Comparison of ENCODE assay signal across 20 cellular contexts in the genomic region with DNA sequence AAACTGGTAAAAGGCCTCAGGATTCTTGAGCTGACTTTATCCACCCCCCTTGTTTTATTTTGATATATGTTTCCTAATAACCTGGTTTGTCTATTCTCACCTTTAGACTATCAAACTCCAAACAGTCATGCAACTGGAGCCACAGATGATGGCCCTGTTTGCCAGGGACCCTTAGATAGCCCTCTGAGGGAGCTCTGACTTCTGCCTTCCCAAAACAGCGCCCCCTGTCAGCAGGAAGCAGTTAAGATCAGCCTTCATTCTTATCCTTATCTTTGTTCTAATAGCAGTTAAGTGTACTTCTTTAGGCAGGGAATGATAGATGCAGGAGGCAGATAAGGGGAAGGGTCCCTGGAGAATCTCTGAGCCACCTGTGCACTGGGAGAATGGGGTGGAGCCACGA. TPM values are rescaled to one million over a fixed set of nuclear protein-coding genes. Genes with fewer than 3 reads are reported as not detected.
DNase-seq lines count a peak whose midpoint lies in the region; ATAC-seq and TF ChIP-seq lines count a peak whose summit lies in the region.
"Had no signal": no experiment of that assay in that cellular context is flagged by ENCODE, and none has a peak within 500 bp of the region (broad histone marks: within the 10 kb centered on the region; RNA-seq: fewer than 3 reads in every experiment).

No MANE protein-coding gene starts in this region.

- H3K4ac ChIP-seq in mesendoderm (ENCODE audit: low read depth, low read length): no peak overlapping the region

- H3K23ac ChIP-seq in mesendoderm (ENCODE audit: low read length): no peak overlapping the region

- no peaks in the 10 kb centered on the region for H3K9me3 ChIP-seq in Panc1 (ENCODE audit: control insufficient read depth, insufficient read depth, low read depth, low read length)
- H3K9me3 ChIP-seq: pancreas, suprapubic skin had no signal

- CTCF ChIA-PET in Panc1 (lab: Charles Lee): no interaction called here

- WGBS in mesendoderm (ENCODE audit: extremely low coverage, insufficient coverage, low lambda C conversion rate): no CpG with 5 or more reads among the region's 2 CpGs

- H3K56ac ChIP-seq in mesendoderm (ENCODE audit: low read length): no peak overlapping the region

- no peaks in the 10 kb centered on the region for H3K27me3 ChIP-seq in Panc1 (ENCODE audit: control insufficient read depth, insufficient read depth, low read length)
- H3K27me3 ChIP-seq in mesendoderm (ENCODE audit: insufficient read depth, low read length, poor library complexity): no peaks in the 10 kb centered on the region
- no peaks in the 10 kb centered on the region for H3K27me3 ChIP-seq in dorsolateral prefrontal cortex
- H3K27me3 ChIP-seq: pancreas, suprapubic skin had no signal

- H3K18ac ChIP-seq in mesendoderm (ENCODE audit: low read length): no peak overlapping the region

- H3K79me1 ChIP-seq in mesendoderm (ENCODE audit: low read length): no peaks in the 10 kb centered on the region

- no peaks in the 10 kb centered on the region for H3K36me3 ChIP-seq in Panc1 (ENCODE audit: control insufficient read depth, insufficient read depth, low read length)
- no peaks in the 10 kb centered on the region for H3K36me3 ChIP-seq in mesendoderm (ENCODE audit: control insufficient read depth, insufficient read depth, low read length)
- H3K36me3 ChIP-seq: pancreas, suprapubic skin had no signal

- H3K4me1 ChIP-seq in Panc1 (ENCODE audit: control insufficient read depth, insufficient read depth, low read length) (no peaks in the 10 kb centered on the region), mesendoderm (ENCODE audit: control insufficient read depth, low read depth, low read length) (no peaks in the 10 kb centered on the region)
- H3K4me1 ChIP-seq: pancreas, suprapubic skin had no signal

- no TSS peak for BruUV-seq in Panc1 (replicated peaks; lab: Mats Ljungman, UMichigan)

- H2BK5ac ChIP-seq in mesendoderm (ENCODE audit: low read length): no peak overlapping the region

- ATAC-seq in Panc1: no peak
- ATAC-seq: left ventricle myocardium superior, pancreas had no signal

- no peaks in the 10 kb centered on the region for H3K79me2 ChIP-seq in mesendoderm (ENCODE audit: control insufficient read depth, insufficient read depth, low read length)

- TF ChIP-seq CTCF in C4-2B (conservative IDR thresholded peaks at IDR 0.05): peak; percentile 27
- TF ChIP-seq CTCF in GM20000 (IDR thresholded peaks at IDR 0.05; ENCODE audit: extremely low read depth, missing control alignments): peak; percentile 12
- peak; percentile 31 for TF ChIP-seq CTCF in Panc1 (IDR thresholded peaks at IDR 0.05)
- TF ChIP-seq CTCF in dorsolateral prefrontal cortex (IDR thresholded peaks at IDR 0.05 in 54 of 56, conservative IDR thresholded peaks at IDR 0.05 in 2 of 56; ENCODE audit: low read depth in 1 of 56, partially characterized antibody in 56 of 56): peak in 1 of 56 donors; percentile 21

- H2BK15ac ChIP-seq in mesendoderm (replicated peaks; ENCODE audit: low read depth): no peak overlapping the region

- H2BK120ac ChIP-seq in mesendoderm (ENCODE audit: low read depth, low read length): no peak overlapping the region

- H3K27ac ChIP-seq in C4-2B (no peak overlapping the region), Panc1 (ENCODE audit: low read length) (no peak overlapping the region), mesendoderm (ENCODE audit: low read depth, low read length) (no peak overlapping the region), dorsolateral prefrontal cortex (no peak overlapping the region)
- H3K27ac ChIP-seq: pancreas, skin epidermis, suprapubic skin had no signal

- H3K4me2 ChIP-seq in mesendoderm (ENCODE audit: low read length): no peak overlapping the region

- no peak overlapping the region for H4K5ac ChIP-seq in mesendoderm (ENCODE audit: low read length)

- intact Hi-C loops in Panc1 (cut with micrococcal nuclease; ENCODE audit: unreplicated experiment): no loop called here
- intact Hi-C loops in dorsolateral prefrontal cortex (cut with DNase I): no loop called here

- H3K9ac ChIP-seq in mesendoderm (ENCODE audit: low read length): no peak overlapping the region

- no peak for DNase-seq in GM20000 (ENCODE audit: low spot score)
- no peak for DNase-seq in Panc1 (ENCODE audit: low read depth, low spot score)
- DNase-seq in mesendoderm: peak; percentile 14
- no peak for DNase-seq in COR-L47 (lab: John Stamatoyannopoulos, UW)
- DNase-seq in GM19240 (ENCODE audit: insufficient read length, low spot score): no peak
- no peak for DNase-seq in dorsolateral prefrontal cortex
- DNase-seq in NK-92 treated with Interleukin-12 subunit alpha and Interleukin-12 subunit beta, amount 100 ng/mL, for 24 hours (lab: John Stamatoyannopoulos, UW): no peak
- DNase-seq: activated CD4-positive, alpha-beta T cell treated with anti-CD3 and anti-CD28 coated beads, Interleukin-2, amount 50 U/mL, for 1 hour; activated naive CD4-positive, alpha-beta T cell treated with anti-CD3 and anti-CD28 coated beads for 36 hours; activated T-cell treated with anti-CD3 and anti-CD28 coated beads, Interleukin-2, amount 50 U/mL, for 1 hour; cortex of kidney; left ventricle myocardium superior; NCI-H1930; NCI-H526; pancreas; stimulated activated CD4-positive, alpha-beta T cell treated with anti-CD3 and anti-CD28 coated beads, Interleukin-4, amount 100 ng/mL, for 4 hours; stimulated activated CD8-positive, alpha-beta memory T cell treated with anti-CD3 and anti-CD28 coated beads, Interleukin-4, amount 100 ng/mL, for 48 hours had no signal

- H4K8ac ChIP-seq in mesendoderm (ENCODE audit: low read depth, low read length): no peak overlapping the region

- H2AK5ac ChIP-seq in mesendoderm (ENCODE audit: low read length): no peak overlapping the region

- H3K4me3 ChIP-seq in Panc1 (ENCODE audit: low read depth in 2 of 2, low read length in 2 of 2) (no peak overlapping the region), mesendoderm (ENCODE audit: low read length) (no peak overlapping the region), dorsolateral prefrontal cortex (no peak overlapping the region)
- H3K4me3 ChIP-seq: pancreas, skin epidermis, suprapubic skin had no signal

- POLR2A ChIA-PET in Panc1 (lab: Charles Lee): no interaction called here

- in situ Hi-C loops in Panc1 (cut with HindIII; ENCODE audit: low pct_unique_long_range_greater_than_20kb, low sequenced_read_pairs): no loop called here

RNA-seq across cellular contexts. Expression of a gene that starts 27.5 kb away (rescaled TPM):
- not detected for total RNA-seq in Panc1 (2021; ENCODE audit: unreplicated experiment)
- not detected for polyA plus RNA-seq in Panc1 (2012; ENCODE audit: insufficient read length)
- not detected for polyA plus RNA-seq in mesendoderm (2013, experiment 1 of 2)
- not detected for polyA plus RNA-seq in mesendoderm (2013, experiment 2 of 2)
- 1 to 10 TPM in 6 of 120 experiments, under 1 TPM in 18, not detected in 96; 0.39 to 5.0 (median 0.69) TPM for total RNA-seq in dorsolateral prefrontal cortex
- total RNA-seq: left ventricle myocardium superior, pancreas had no signal
